In the genomic region with DNA sequence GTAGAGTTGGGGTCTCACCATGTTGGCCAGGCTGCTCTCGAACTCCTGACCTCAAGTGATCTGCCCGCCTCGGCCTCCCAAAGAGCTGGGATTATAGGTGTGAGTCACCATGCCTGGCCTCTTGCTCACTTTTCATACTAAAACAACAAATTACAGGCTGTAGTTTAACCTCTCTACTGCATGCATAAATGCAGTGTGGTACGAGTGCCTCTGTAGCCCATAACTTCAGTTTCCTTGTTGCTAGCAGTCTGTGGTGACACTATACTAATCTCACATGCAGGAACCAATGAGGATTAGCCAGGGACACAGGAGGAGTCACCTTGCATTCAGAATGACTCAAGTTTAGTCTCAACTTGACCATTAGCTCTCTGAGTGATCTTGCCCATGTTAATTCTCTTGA, we compare ENCODE assay signal across 12 cellular contexts. TPM values are rescaled to one million over a fixed set of nuclear protein-coding genes. Genes with fewer than 3 reads are reported as not detected.
DNase-seq lines count a peak whose midpoint lies in the region; ATAC-seq and TF ChIP-seq lines count a peak whose summit lies in the region.
"Had no signal": no experiment of that assay in that cellular context is flagged by ENCODE, and none has a peak within 500 bp of the region (broad histone marks: within the 10 kb centered on the region; RNA-seq: fewer than 3 reads in every experiment).

No MANE protein-coding gene starts in this region.

- H2BK12ac ChIP-seq in mesenchymal stem cell (ENCODE audit: low read length in 2 of 2) = no peak overlapping the region

- H4K91ac ChIP-seq in mesenchymal stem cell (ENCODE audit: low read length) = no peak overlapping the region

- peak overlapping the region in 1 of 2 experiments; percentile 93 for H3K14ac ChIP-seq in mesenchymal stem cell (ENCODE audit: low read length in 2 of 2)

- H3K9me3 ChIP-seq in CD4-positive, alpha-beta T cell (ENCODE audit: control insufficient read depth, low read length) = no peaks in the 10 kb centered on the region
- H3K9me3 ChIP-seq in mesenchymal stem cell (ENCODE audit: control insufficient read depth, low read length) (no peaks in the 10 kb centered on the region), lower lobe of right lung (no peaks in the 10 kb centered on the region), transverse colon (no peaks in the 10 kb centered on the region)

- no peak overlapping the region for H3K27ac ChIP-seq in CD4-positive, alpha-beta T cell (ENCODE audit: low read depth, low read length)
- H3K27ac ChIP-seq in mesenchymal stem cell (ENCODE audit: low read length, poor library complexity, severe bottlenecking) (no peak overlapping the region), lower lobe of right lung (no peak overlapping the region), transverse colon (no peak overlapping the region)

- H3K79me1 ChIP-seq in mesenchymal stem cell (replicated peaks; ENCODE audit: low read length, poor library complexity, severe bottlenecking) = peaks cover 15% of the 10 kb centered on the region

- no peak overlapping the region for H3K4me2 ChIP-seq in mesenchymal stem cell (ENCODE audit: low read length, poor library complexity, severe bottlenecking)

- no peak overlapping the region for H2AK5ac ChIP-seq in mesenchymal stem cell (ENCODE audit: low read length, severe bottlenecking)

- no peaks in the 10 kb centered on the region for H3K9me3 Mint-ChIP-seq in CD4-positive, alpha-beta T cell
- H3K9me3 Mint-ChIP-seq in HFFc6 = 0 out of 2 replicates have a peak, but pooled peaks cover 3% of the 10 kb centered on the region

- peak overlapping the region; percentile 87 for H3K27ac Mint-ChIP-seq in CD4-positive, alpha-beta T cell
- peak overlapping the region; percentile 98 for H3K27ac Mint-ChIP-seq in HFFc6

- H3K4me3 ChIP-seq in mesenchymal stem cell (ENCODE audit: insufficient read depth in 1 of 2, low read depth in 1 of 2, low read length in 2 of 2) (peak overlapping the region in 1 of 2 experiments; percentile 60), lower lobe of right lung (no peak overlapping the region), transverse colon (no peak overlapping the region)

- H2BK15ac ChIP-seq in mesenchymal stem cell (ENCODE audit: low read depth, poor library complexity, severe bottlenecking) = no peak overlapping the region

- TF ChIP-seq POLR2A in transverse colon (IDR thresholded peaks at IDR 0.05) = no peak

- no peak overlapping the region for H3K18ac ChIP-seq in mesenchymal stem cell (ENCODE audit: low read depth in 1 of 2, low read length in 2 of 2)

- H2BK5ac ChIP-seq in mesenchymal stem cell (ENCODE audit: low read depth, low read length, poor library complexity, severe bottlenecking) = no peak overlapping the region

- TF ChIP-seq CTCF in CD4-positive, alpha-beta T cell (IDR thresholded peaks at IDR 0.05) = no peak
- TF ChIP-seq CTCF in HFFc6 (IDR thresholded peaks at IDR 0.05) = no peak
- TF ChIP-seq CTCF in lower lobe of right lung (IDR thresholded peaks at IDR 0.05) = no peak
- TF ChIP-seq CTCF in transverse colon (IDR thresholded peaks at IDR 0.05) = no peak

- no peaks in the 10 kb centered on the region for H3K27me3 ChIP-seq in CD4-positive, alpha-beta T cell (ENCODE audit: control insufficient read depth, insufficient read depth, low read length)
- H3K27me3 ChIP-seq in mesenchymal stem cell (ENCODE audit: control insufficient read depth in 1 of 2, insufficient read depth in 1 of 2, low read length in 2 of 2) (no peaks in the 10 kb centered on the region), lower lobe of right lung (ENCODE audit: low read depth) (no peaks in the 10 kb centered on the region), transverse colon (no peaks in the 10 kb centered on the region)

- H3K9ac ChIP-seq in mesenchymal stem cell (ENCODE audit: low read length) = peak overlapping the region; percentile 38

- H3K36me3 Mint-ChIP-seq in CD4-positive, alpha-beta T cell (ENCODE audit: low read depth) = peaks cover 57% of the 10 kb centered on the region
- peaks cover 30% of the 10 kb centered on the region for H3K36me3 Mint-ChIP-seq in HFFc6 (ENCODE audit: low read depth)

- 20% methylated on average over 4 of the region's 4 CpGs for WGBS in mesenchymal stem cell
- 40 to 77% methylated on average over 1 to 4 of the region's 4 CpGs for whole genome bisulfite sequencing in transverse colon (ENCODE audit: low coverage in 1 of 2), 2 donors

- DNase-seq in CD4-positive, alpha-beta T cell = no peak
- DNase-seq in HFFc6 (peak; percentile 96), astrocyte of the hippocampus (ENCODE audit: low read depth, low spot score) (peak; percentile 62), mesenchymal stem cell (peak; percentile 84), lower lobe of right lung (no peak), transverse colon (no peak), NCI-H1694 treated with DMSO at 0.1 percent for 48 hours (lab: John Stamatoyannopoulos, UW) (no peak)
- DNase-seq: activated CD4-positive, alpha-beta T cell treated with anti-CD3 and anti-CD28 coated beads for 48 hours; NCI-H1048; NCI-H526 had no signal

- H2BK120ac ChIP-seq in mesenchymal stem cell (ENCODE audit: low read depth, low read length) = no peak overlapping the region

- peaks cover 88% of the 10 kb centered on the region for H3K4me1 Mint-ChIP-seq in CD4-positive, alpha-beta T cell (ENCODE audit: low read depth)
- peaks cover 84% of the 10 kb centered on the region for H3K4me1 Mint-ChIP-seq in HFFc6 (ENCODE audit: low read depth)

- H3K4ac ChIP-seq in mesenchymal stem cell (ENCODE audit: low read depth in 1 of 2, low read length in 2 of 2) = no peak overlapping the region

- H3K27me3 Mint-ChIP-seq in CD4-positive, alpha-beta T cell = no peaks in the 10 kb centered on the region
- 0 out of 2 replicates have a peak, but pooled peaks cover 3% of the 10 kb centered on the region for H3K27me3 Mint-ChIP-seq in HFFc6 (ENCODE audit: insufficient read depth)

- H3K23ac ChIP-seq in mesenchymal stem cell (ENCODE audit: low read length in 2 of 2) = no peak overlapping the region

- intact Hi-C loops in CD4-positive, alpha-beta T cell (cut with DNase I, micrococcal nuclease) = no loop called here
- intact Hi-C loops in lower lobe of right lung (cut with DNase I) = no loop called here
- intact Hi-C loops in transverse colon (cut with DNase I; ENCODE audit: low total_unique reads) = no loop called here

- no peak for ATAC-seq in CD4-positive, alpha-beta T cell (ENCODE audit: poor library complexity)
- ATAC-seq in lower lobe of right lung (no peak), HG03565 (IDR thresholded peaks at IDR 0.05; ENCODE audit: unreplicated experiment) (no peak)

- in situ Hi-C loops in transverse colon (cut with MboI; ENCODE audit: low pct_ligation_motif_present in 1 of 4, low pct_unique_long_range_greater_than_20kb in 1 of 4, low sequenced_read_pairs in 3 of 4) = no loop called here

- no peak overlapping the region for H2AFZ ChIP-seq in mesenchymal stem cell (ENCODE audit: low read depth, low read length)

- no peak overlapping the region for H4K8ac ChIP-seq in mesenchymal stem cell (ENCODE audit: low read length)

- CTCF ChIA-PET in CD4-positive, alpha-beta T cell (lab: Charles Lee) = interaction anchor here (7.1 kb wide), 1 partner anchor 19 kb away, joined by 54 read pairs; a partner anchor contains a TSS

- H3K36me3 ChIP-seq in mesenchymal stem cell (ENCODE audit: control insufficient read depth in 1 of 2, insufficient read depth in 2 of 2, low read depth in 1 of 2, low read length in 2 of 2) (peaks cover 0 to 7% of the 10 kb centered on the region in 2 experiments), lower lobe of right lung (peaks cover 10% of the 10 kb centered on the region), transverse colon (peaks cover 0 to 3% (median 0%) of the 10 kb centered on the region in 4 donors)

- POLR2A ChIA-PET in CD4-positive, alpha-beta T cell (lab: Charles Lee) = interaction anchor here (2.2 kb wide), 1 partner anchor 9 kb away, joined by 9 read pairs; no protein-coding TSS in a partner anchor

- peaks cover 17% of the 10 kb centered on the region for H3K4me1 ChIP-seq in mesenchymal stem cell (ENCODE audit: control insufficient read depth, insufficient read depth, low read depth, low read length)
- peaks cover 17% of the 10 kb centered on the region for H3K4me1 ChIP-seq in lower lobe of right lung
- H3K4me1 ChIP-seq in transverse colon = peaks cover 14 to 22% (median 15%) of the 10 kb centered on the region in 4 donors

- no peak overlapping the region for H3K4me3 Mint-ChIP-seq in CD4-positive, alpha-beta T cell
- peak overlapping the region; percentile 76 for H3K4me3 Mint-ChIP-seq in HFFc6

- no peak for TF ChIP-seq EP300 in transverse colon (IDR thresholded peaks at IDR 0.05; ENCODE audit: low read depth)

RNA-seq across cellular contexts. Expression of a gene that starts 20.1 kb away (rescaled TPM):
- total RNA-seq in CD4-positive, alpha-beta T cell = 10 to 100 TPM; 63.4 to 66.4 TPM
- total RNA-seq in HFFc6 (2021; fragmentation: NEBNext Ultra II Directional; extraction: Animal tissue kit (Norgen Biotek cat#: 25700)) = 10 to 100 TPM; 45.2 to 60.5 (median 54.9) TPM
- polyA plus RNA-seq in mesenchymal stem cell (2013, experiment 1 of 2) = 42.5 TPM
- polyA plus RNA-seq in mesenchymal stem cell (2013, experiment 2 of 2) = 41.6 TPM
- total RNA-seq in lower lobe of right lung (53.8 TPM), transverse colon (100 to 1,000 TPM in 1 of 4 donors, 10 to 100 TPM in 3; 46.4 to 495 (median 55.7) TPM)

RNA-seq across cellular contexts. Expression of a gene that starts 21.9 kb away (rescaled TPM):
- total RNA-seq in CD4-positive, alpha-beta T cell = 10 to 100 TPM; 28.6 to 29.5 TPM
- 10 to 100 TPM; 26.2 to 37.2 (median 33.7) TPM for total RNA-seq in HFFc6 (2021; fragmentation: NEBNext Ultra II Directional; extraction: Animal tissue kit (Norgen Biotek cat#: 25700))
- polyA plus RNA-seq in mesenchymal stem cell (2013, experiment 1 of 2) = 47.8 TPM
- 47.4 TPM for polyA plus RNA-seq in mesenchymal stem cell (2013, experiment 2 of 2)
- total RNA-seq in lower lobe of right lung (43.5 TPM), transverse colon (10 to 100 TPM; 46.0 to 75.9 (median 66.6) TPM)

RNA-seq across cellular contexts. Expression of a gene that starts 42.3 kb away (rescaled TPM):
- 10 to 100 TPM; 19.5 to 22.4 TPM for total RNA-seq in CD4-positive, alpha-beta T cell
- 1 to 10 TPM; 5.0 to 8.3 (median 6.4) TPM for total RNA-seq in HFFc6 (2021; fragmentation: NEBNext Ultra II Directional; extraction: Animal tissue kit (Norgen Biotek cat#: 25700))
- polyA plus RNA-seq in mesenchymal stem cell (2013, experiment 1 of 2) = 27.5 TPM
- 28.7 TPM for polyA plus RNA-seq in mesenchymal stem cell (2013, experiment 2 of 2)
- 21.1 TPM for total RNA-seq in lower lobe of right lung
- total RNA-seq in transverse colon = 10 to 100 TPM in 3 of 4 donors, 1 to 10 TPM in 1; 8.8 to 29.5 (median 19.0) TPM

RNA-seq across cellular contexts. Expression of a gene that starts 59.8 kb away (rescaled TPM):
- under 1 TPM; 0.27 to 0.42 TPM for total RNA-seq in CD4-positive, alpha-beta T cell
- total RNA-seq in HFFc6 (2021; fragmentation: NEBNext Ultra II Directional; extraction: Animal tissue kit (Norgen Biotek cat#: 25700)) = not detected
- 0.01 TPM for polyA plus RNA-seq in mesenchymal stem cell (2013, experiment 1 of 2)
- not detected for polyA plus RNA-seq in mesenchymal stem cell (2013, experiment 2 of 2)
- 0.21 TPM for total RNA-seq in lower lobe of right lung
- not detected for total RNA-seq in transverse colon
- total RNA-seq: SK-MEL-5 had no signal

Comparison
In these comparisons a context has a peak if more than half of its experiments do, and no peak if none do; other contexts are left out.
1. DNase-seq: peak in HFFc6 (single experiment), astrocyte of the hippocampus (single experiment) and mesenchymal stem cell (single experiment); none in CD4-positive, alpha-beta T cell (0 of 10), lower lobe of right lung (single experiment), transverse colon (single experiment) and NCI-H1694 treated with DMSO at 0.1 percent for 48 hours (single experiment).